Comparison of ENCODE assay signal across 28 cellular contexts in genomic region chr3:170437696-170438407, GRCh38. TPM values are rescaled to one million over a fixed set of nuclear protein-coding genes. Genes with fewer than 3 reads are reported as not detected.
DNase-seq lines count a peak whose midpoint lies in the region; ATAC-seq, FAIRE-seq and TF ChIP-seq lines count a peak whose summit lies in the region.
"Had no signal": no experiment of that assay in that cellular context is flagged by ENCODE, and none has a peak within 500 bp of the region (broad histone marks: within the 10 kb centered on the region; RNA-seq: fewer than 3 reads in every experiment).

No MANE protein-coding gene starts in this region.

- H4K20me1 ChIP-seq in GM23338 (replicated peaks; ENCODE audit: insufficient read depth), result no peaks in the 10 kb centered on the region

- H3K27me3 ChIP-seq in GM23338 (ENCODE audit: insufficient read depth), result no peaks in the 10 kb centered on the region
- H3K27me3 ChIP-seq in body of pancreas, result no peaks in the 10 kb centered on the region
- H3K27me3 ChIP-seq: gastroesophageal sphincter, SJSA1 had no signal

- H3F3A ChIP-seq in GM23338 (replicated peaks; ENCODE audit: low read depth), result no peaks in the 10 kb centered on the region

- H3K27ac ChIP-seq in GM23338 (ENCODE audit: low read depth), result no peak overlapping the region
- H3K27ac ChIP-seq in caudate nucleus (ENCODE audit: low read depth, low read length), result peak overlapping the region; percentile 75
- H3K27ac ChIP-seq in kidney (ENCODE audit: low read depth in 2 of 2, low read length in 2 of 2), result no peak overlapping the region
- no peak overlapping the region for H3K27ac ChIP-seq in body of pancreas
- H3K27ac ChIP-seq: gastroesophageal sphincter, SJSA1 had no signal

- peak overlapping the region; percentile 6; the same call in 1 of the 2 replicates for H2AFZ ChIP-seq in GM23338

- intact Hi-C loops in kidney (cut with DNase I), result no loop called here
- intact Hi-C loops in mucosa of descending colon (cut with DNase I, micrococcal nuclease), result no loop called here
- intact Hi-C loops in body of pancreas (cut with DNase I), result no loop called here

- WGBS in body of pancreas, 2 donors, result 65 to 80% methylated on average over 9 to 10 of the region's 10 CpGs

- no peak overlapping the region for H3K27ac Mint-ChIP-seq in GM23338
- H3K27ac Mint-ChIP-seq: activated CD4-positive, alpha-beta T cell treated with anti-CD3 and anti-CD28 coated beads for 36 hours; activated naive CD8-positive, alpha-beta T cell treated with anti-CD3 and anti-CD28 coated beads, Interleukin-2, amount 50 U/mL, for 24 hours; activated T-cell treated with anti-CD3 and anti-CD28 coated beads, Interleukin-2, amount 50 U/mL, for 24 hours; stimulated activated memory B cell treated with anti-CD40 and anti-IgM and Interleukin-4, amounts not matched to agents 10 μg/mL and 1 μg/mL and 100 μg/mL, for 72 hours; T-helper 1 cell treated with Interleukin-12 subunit alpha and Interleukin-12 subunit beta and Interleukin-4 antibody, amounts not matched to agents 30 μg/mL and 1 μg/mL, for 36 hours had no signal

- peak; percentile 41 for DNase-seq in GM23338 (ENCODE audit: low spot score)
- peak in 4 of 61 donors; percentile 5 to 30 (median 18) for DNase-seq in caudate nucleus (lab: John Stamatoyannopoulos, UW)
- peak; percentile 20 for DNase-seq in kidney tubule cell (ENCODE audit: low spot score)
- DNase-seq in renal cortical epithelial cell (ENCODE audit: low read depth), result peak; percentile 33
- no peak for DNase-seq in kidney
- DNase-seq in mucosa of descending colon, result no peak
- no peak for DNase-seq in body of pancreas
- DNase-seq in activated T-cell treated with anti-CD3 and anti-CD28 coated beads, Interleukin-2, amount 50 U/mL, for 1 hour, result no peak
- DNase-seq: activated CD4-positive, alpha-beta T cell treated with anti-CD3 and anti-CD28 coated beads for 36 hours; activated CD8-positive, alpha-beta memory T cell treated with anti-CD3 and anti-CD28 coated beads for 24 hours; activated gamma-delta T cell treated with Interleukin-2 at 50 U/mL for 16 hours; activated naive CD8-positive, alpha-beta T cell treated with anti-CD3 and anti-CD28 coated beads, Interleukin-2, amount 50 U/mL, for 24 hours; activated T-cell treated with anti-CD3 and anti-CD28 coated beads, Interleukin-2, amount 50 U/mL, for 24 hours; effector CD8-positive, alpha-beta T cell; KG1; mammary epithelial cell; naive B cell; NCI-H146; NCI-H524 treated with DMSO at 0.1 percent for 48 hours; retina; stimulated activated CD4-positive, alpha-beta T cell treated with anti-CD3 and anti-CD28 coated beads, Interleukin-4, amount 100 ng/mL, for 1 hour had no signal

- TF ChIP-seq CTCF in GM23338 (conservative IDR thresholded peaks at IDR 0.05; ENCODE audit: low read depth in 2 of 2) (peak; percentile 8 to 29; a peak in 2 of 4 replicates), kidney (IDR thresholded peaks at IDR 0.05; ENCODE audit: borderline replicate concordance, extremely low read depth, insufficient read depth) (no peak), mucosa of descending colon (IDR thresholded peaks at IDR 0.05) (no peak), body of pancreas (IDR thresholded peaks at IDR 0.05) (peak in 1 of 7 experiments; percentile 8)

- H3K4me1 ChIP-seq in GM23338 (ENCODE audit: insufficient read depth), result 0 out of 2 replicates have a peak, but pooled peaks cover 6% of the 10 kb centered on the region
- H3K4me1 ChIP-seq in kidney (ENCODE audit: control insufficient read depth in 1 of 2, insufficient read depth in 1 of 2, low read depth in 1 of 2, low read length in 2 of 2), result no peaks in the 10 kb centered on the region
- H3K4me1 ChIP-seq in mucosa of descending colon (ENCODE audit: low read depth), result no peaks in the 10 kb centered on the region
- H3K4me1 ChIP-seq in body of pancreas, result no peaks in the 10 kb centered on the region
- H3K4me1 ChIP-seq: gastroesophageal sphincter, SJSA1 had no signal

- TF ChIP-seq POLR2A in body of pancreas (IDR thresholded peaks at IDR 0.05), result no peak

- H3K36me3 ChIP-seq in GM23338 (ENCODE audit: insufficient read depth) (no peaks in the 10 kb centered on the region), kidney (ENCODE audit: control insufficient read depth in 1 of 2, insufficient read depth in 2 of 2, low read length in 2 of 2) (no peaks in the 10 kb centered on the region), mucosa of descending colon (ENCODE audit: low read depth) (no peaks in the 10 kb centered on the region), body of pancreas (replicated peaks in 1 of 2; ENCODE audit: insufficient read depth in 1 of 2, low read depth in 2 of 2) (no peaks in the 10 kb centered on the region)
- H3K36me3 ChIP-seq: gastroesophageal sphincter, SJSA1 had no signal

- no peak overlapping the region for H3K9ac ChIP-seq in kidney (ENCODE audit: low read length in 2 of 2)

- H3K27me3 Mint-ChIP-seq in GM23338 (ENCODE audit: insufficient read depth, low read depth, poor library complexity), result peaks cover 3% of the 10 kb centered on the region

- no peaks in the 10 kb centered on the region for H3K9me3 ChIP-seq in kidney (ENCODE audit: control insufficient read depth in 1 of 2, low read length in 2 of 2)
- H3K9me3 ChIP-seq in mucosa of descending colon, result no peaks in the 10 kb centered on the region
- no peaks in the 10 kb centered on the region for H3K9me3 ChIP-seq in body of pancreas
- H3K9me3 ChIP-seq: gastroesophageal sphincter, SJSA1 had no signal

- H3K36me3 Mint-ChIP-seq in GM23338 (ENCODE audit: low read depth), result no peaks in the 10 kb centered on the region
- H3K36me3 Mint-ChIP-seq: naive B cell; stimulated activated memory B cell treated with anti-CD40 and anti-IgM and Interleukin-4, amounts not matched to agents 10 μg/mL and 1 μg/mL and 100 μg/mL, for 72 hours had no signal

- H3K4me3 ChIP-seq in GM23338 (no peak overlapping the region), kidney (ENCODE audit: low read length in 2 of 2) (no peak overlapping the region), mucosa of descending colon (no peak overlapping the region), body of pancreas (no peak overlapping the region)
- H3K4me3 ChIP-seq: gastroesophageal sphincter, SJSA1 had no signal

- H3K4me2 ChIP-seq in GM23338, result no peak overlapping the region

- H3K79me2 ChIP-seq in GM23338 (replicated peaks; ENCODE audit: insufficient read depth), result no peaks in the 10 kb centered on the region

- no peak for FAIRE-seq in kidney (lab: Jason Lieb, UNC)
- FAIRE-seq: GM12892, RCC 7860 had no signal

- no peaks in the 10 kb centered on the region for H3K9me3 Mint-ChIP-seq in GM23338
- H3K9me3 Mint-ChIP-seq: activated naive CD8-positive, alpha-beta T cell treated with anti-CD3 and anti-CD28 coated beads, Interleukin-2, amount 50 U/mL, for 24 hours; activated T-cell treated with anti-CD3 and anti-CD28 coated beads, Interleukin-2, amount 50 U/mL, for 24 hours; stimulated activated memory B cell treated with anti-CD40 and anti-IgM and Interleukin-4, amounts not matched to agents 10 μg/mL and 1 μg/mL and 100 μg/mL, for 72 hours; T-helper 1 cell treated with Interleukin-12 subunit alpha and Interleukin-12 subunit beta and Interleukin-4 antibody, amounts not matched to agents 30 μg/mL and 1 μg/mL, for 36 hours had no signal

- H3K4me3 Mint-ChIP-seq in GM23338, result no peak overlapping the region
- H3K4me3 Mint-ChIP-seq: activated CD4-positive, alpha-beta T cell treated with anti-CD3 and anti-CD28 coated beads for 36 hours; activated naive CD8-positive, alpha-beta T cell treated with anti-CD3 and anti-CD28 coated beads, Interleukin-2, amount 50 U/mL, for 24 hours; activated T-cell treated with anti-CD3 and anti-CD28 coated beads, Interleukin-2, amount 50 U/mL, for 24 hours; naive B cell; stimulated activated memory B cell treated with anti-CD40 and anti-IgM and Interleukin-4, amounts not matched to agents 10 μg/mL and 1 μg/mL and 100 μg/mL, for 72 hours; T-helper 1 cell treated with Interleukin-12 subunit alpha and Interleukin-12 subunit beta and Interleukin-4 antibody, amounts not matched to agents 30 μg/mL and 1 μg/mL, for 36 hours had no signal

- ATAC-seq in GM23338 (peak; percentile 48; the same call in 2 of the 3 replicates), mucosa of descending colon (no peak), body of pancreas (no peak)
- ATAC-seq: activated CD4-positive, alpha-beta T cell treated with anti-CD3 and anti-CD28 coated beads for 36 hours; esophagus mucosa; gastroesophageal sphincter; stimulated activated memory B cell treated with anti-CD40 and anti-IgM and Interleukin-4, amounts not matched to agents 10 μg/mL and 1 μg/mL and 100 μg/mL, for 72 hours had no signal

- H3K9me2 ChIP-seq in GM23338 (ENCODE audit: insufficient read depth), result peaks cover 12% of the 10 kb centered on the region; the same call in 1 of the 2 replicates

- peaks cover 9% of the 10 kb centered on the region; the same call in 2 of the 3 replicates for H3K4me1 Mint-ChIP-seq in GM23338
- H3K4me1 Mint-ChIP-seq: naive B cell; stimulated activated memory B cell treated with anti-CD40 and anti-IgM and Interleukin-4, amounts not matched to agents 10 μg/mL and 1 μg/mL and 100 μg/mL, for 72 hours had no signal

TF ChIP-seq in GM23338, 12 proteins besides CTCF, POLR2A, EP300 and RAD21 (continues in another document):
- TF ChIP-seq JUNB (IDR thresholded peaks at IDR 0.05; ENCODE audit: unreplicated experiment) (no peak), CREB1 (CRISPR knock-in tag; IDR thresholded peaks at IDR 0.05; ENCODE audit: low read depth) (no peak), POLR2AphosphoS5 (IDR thresholded peaks at IDR 0.05; ENCODE audit: low read depth) (no peak), EZH2phosphoT487 (IDR thresholded peaks at IDR 0.05; ENCODE audit: unreplicated experiment) (no peak), ZNF331 (CRISPR knock-in tag; IDR thresholded peaks at IDR 0.05; ENCODE audit: low read depth) (no peak), ETS1 (IDR thresholded peaks at IDR 0.05) (no peak), ZNF114 (CRISPR knock-in tag; IDR thresholded peaks at IDR 0.05) (no peak)

RNA-seq across cellular contexts. Expression of gene CLDN11, which starts 19.2 kb away (rescaled TPM):
- 8.1 and 8.3 TPM in 2 replicates for total RNA-seq in GM23338 (2014; rRNA removed; shearing (Covaris generic))
- polyA plus RNA-seq in GM23338 (2016; fragmentation: Nextera tagmentation; extraction: Ambion mirVana) (5.2 and 6.8 TPM in 2 replicates), kidney (ENCODE audit: insufficient read depth, low read depth, low replicate concordance) (1.6 TPM)
- total RNA-seq in renal cortical epithelial cell (17.5 and 27.5 TPM in 2 replicates), kidney (2.4 TPM), mucosa of descending colon (10 to 100 TPM in 1 of 3 donors, 1 to 10 TPM in 2; 2.8 to 15.9 (median 5.9) TPM), body of pancreas (1 to 10 TPM; 3.9 to 5.6 TPM)
- total RNA-seq: activated CD4-positive, alpha-beta T cell treated with anti-CD3 and anti-CD28 coated beads for 36 hours had no signal

Comparison
In these comparisons a context has a peak if more than half of its experiments do, and no peak if none do; other contexts are left out.
1. DNase-seq: peak in GM23338 (single experiment), kidney tubule cell (single experiment) and renal cortical epithelial cell (single experiment); none in kidney (single experiment), mucosa of descending colon (0 of 3), body of pancreas (0 of 4) and activated T-cell treated with anti-CD3 and anti-CD28 coated beads, Interleukin-2, amount 50 U/mL, for 1 hour (single experiment).
2. CTCF ChIP-seq: peak in GM23338 (2 of 2); none in kidney (single experiment) and mucosa of descending colon (single experiment).